8 cellular contexts compared by ENCODE assay signal in the genomic region with DNA sequence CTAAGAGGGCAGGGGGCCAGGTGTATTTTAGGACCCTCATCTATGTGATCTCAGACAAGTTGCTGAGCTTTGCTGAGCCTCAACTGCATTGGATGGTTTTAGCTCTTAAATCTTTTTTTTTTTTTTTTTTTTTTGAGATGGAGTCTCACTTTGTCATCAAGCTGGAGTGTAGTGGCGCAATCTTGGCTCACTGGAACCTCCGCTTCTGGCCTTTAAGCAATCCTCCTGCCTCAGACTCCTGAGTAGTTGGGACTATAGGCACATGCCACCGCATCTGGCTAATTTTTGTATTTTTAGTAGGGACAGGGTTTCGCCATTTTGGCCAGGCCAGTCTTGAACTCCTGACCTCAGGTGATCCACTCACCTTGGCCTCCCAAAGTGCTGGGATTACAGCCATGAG. TPM values are rescaled to one million over a fixed set of nuclear protein-coding genes. Genes with fewer than 3 reads are reported as not detected.
DNase-seq lines count a peak whose midpoint lies in the region; ATAC-seq, FAIRE-seq and TF ChIP-seq lines count a peak whose summit lies in the region.
"Not testable (repeated sequence)": the region's sequence is repeated elsewhere in the genome, so short reads cannot be mapped to it uniquely, and the experiment has no call there.

No MANE protein-coding gene starts in this region.

- H2AFZ ChIP-seq in GM23338 (peak overlapping the region; percentile 78), OCI-LY7 (ENCODE audit: low read length) (peak overlapping the region; percentile 64; the same call in 1 of the 2 replicates), endothelial cell of umbilical vein (ENCODE audit: low read depth, low read length) (peak overlapping the region; percentile 38)

- H3K27me3 ChIP-seq in GM23338 (ENCODE audit: insufficient read depth); endothelial cell of umbilical vein (ENCODE audit: control insufficient read depth in 2 of 2, insufficient read depth in 2 of 2, low read length in 2 of 2); subcutaneous abdominal adipose tissue (ENCODE audit: control insufficient read depth in 5 of 5, insufficient read depth in 4 of 5, low read length in 5 of 5): not testable (repeated sequence)

- not testable (repeated sequence) for H3K79me2 ChIP-seq in GM23338 (replicated peaks; ENCODE audit: insufficient read depth); OCI-LY7 (ENCODE audit: insufficient read depth, low read depth, low read length); endothelial cell of umbilical vein (ENCODE audit: control insufficient read depth, insufficient read depth, low read length)

- not testable (repeated sequence) for H3K36me3 Mint-ChIP-seq in GM23338 (ENCODE audit: low read depth); activated CD8-positive, alpha-beta T cell treated with anti-CD3 and anti-CD28 coated beads for 36 hours (ENCODE audit: low read depth); activated naive CD8-positive, alpha-beta T cell

- H3K9me1 ChIP-seq in endothelial cell of umbilical vein (replicated peaks; ENCODE audit: control insufficient read depth, extremely low read depth, insufficient read depth, low read length): not testable (repeated sequence)

- H4K20me1 ChIP-seq in GM23338 (replicated peaks; ENCODE audit: insufficient read depth); OCI-LY7 (ENCODE audit: insufficient read depth, low read length); endothelial cell of umbilical vein (replicated peaks; ENCODE audit: control insufficient read depth, extremely low read depth, insufficient read depth, low read length): not testable (repeated sequence)

- CTCF ChIA-PET in OCI-LY7 (lab: Charles Lee; ENCODE audit: unreplicated experiment): interaction anchor here (1.0 kb wide), 1 partner anchor 12 kb away, joined by 5 read pairs; no protein-coding TSS in a partner anchor
- CTCF ChIA-PET in activated CD8-positive, alpha-beta T cell treated with anti-CD3 and anti-CD28 coated beads for 36 hours (lab: Charles Lee): not testable (repeated sequence)
- CTCF ChIA-PET in endothelial cell of umbilical vein (lab: Charles Lee): interaction anchor here (0.7 kb wide), 1 partner anchor 8 kb away, joined by 5 read pairs; no protein-coding TSS in a partner anchor

- not testable (repeated sequence) for H3K27ac ChIP-seq in GM23338 (ENCODE audit: low read depth)
- H3K27ac ChIP-seq in OCI-LY7 (ENCODE audit: low read depth, low read length, poor library complexity, severe bottlenecking) (peak overlapping the region; percentile 92), endothelial cell of umbilical vein (ENCODE audit: insufficient read depth, low read depth, low read length) (peak overlapping the region; percentile 69), mesodermal cell (ENCODE audit: low read depth, low read length, severe bottlenecking) (peak overlapping the region; percentile 62), skin epidermis (peak overlapping the region in 13 of 21 experiments; percentile 14 to 69 (median 42)), subcutaneous abdominal adipose tissue (ENCODE audit: low read depth, low read length) (peak overlapping the region; percentile 60)

- H3K27ac Mint-ChIP-seq in GM23338: not testable (repeated sequence)
- H3K27ac Mint-ChIP-seq in activated CD8-positive, alpha-beta T cell treated with anti-CD3 and anti-CD28 coated beads for 36 hours: peak overlapping the region; percentile 90
- peak overlapping the region; percentile 93 for H3K27ac Mint-ChIP-seq in activated naive CD8-positive, alpha-beta T cell

- H3K9me2 ChIP-seq in GM23338 (ENCODE audit: insufficient read depth); OCI-LY7 (ENCODE audit: insufficient read depth, low read length): not testable (repeated sequence)

- TF ChIP-seq CTCF in GM23338 (conservative IDR thresholded peaks at IDR 0.05; ENCODE audit: low read depth in 2 of 2); OCI-LY7 (conservative IDR thresholded peaks at IDR 0.05; ENCODE audit: low read length); activated CD8-positive, alpha-beta T cell treated with anti-CD3 and anti-CD28 coated beads for 36 hours (IDR thresholded peaks at IDR 0.05); endothelial cell of umbilical vein (IDR thresholded peaks at IDR 0.05; ENCODE audit: extremely low read depth in 1 of 2, insufficient read depth in 1 of 2, low read depth in 1 of 2, low read length in 2 of 2): not testable (repeated sequence)

- not testable (repeated sequence) for H3K9me3 ChIP-seq in OCI-LY7 (ENCODE audit: low read length); endothelial cell of umbilical vein (replicated peaks; ENCODE audit: control insufficient read depth, insufficient read depth, low read length); mesodermal cell (ENCODE audit: control insufficient read depth, low read length); subcutaneous abdominal adipose tissue (ENCODE audit: control insufficient read depth in 5 of 5, low read length in 5 of 5)

- POLR2A ChIA-PET in OCI-LY7 (lab: Charles Lee): interaction anchor here (0.6 to 8.3 kb wide), 6 partner anchors 12 to 155 kb away, joined by 3 to 144 read pairs (median 5); partner anchors contain the start of gene GDI2
- POLR2A ChIA-PET in activated CD8-positive, alpha-beta T cell treated with anti-CD3 and anti-CD28 coated beads for 36 hours (lab: Charles Lee); endothelial cell of umbilical vein (lab: Charles Lee): not testable (repeated sequence)

- dilution Hi-C loops in endothelial cell of umbilical vein (cut with MboI; ENCODE audit: extremely low pct_ligation_motif_present, low sequenced_read_pairs): not testable (repeated sequence)

- not testable (repeated sequence) for DNase-seq in GM23338 (ENCODE audit: low spot score); OCI-LY7 (ENCODE audit: low spot score); activated CD8-positive, alpha-beta T cell treated with anti-CD3 and anti-CD28 coated beads for 36 hours; endothelial cell of umbilical vein (ENCODE audit: low read depth, low spot score)

- 86 to 95% methylated on average over 2 to 3 of the region's 4 CpGs for WGBS in mesodermal cell (ENCODE audit: insufficient coverage in 2 of 2), 2 experiments

- not testable (repeated sequence) for H3K4me3 Mint-ChIP-seq in GM23338; activated CD8-positive, alpha-beta T cell treated with anti-CD3 and anti-CD28 coated beads for 36 hours; activated naive CD8-positive, alpha-beta T cell

- not testable (repeated sequence) for H3K36me3 ChIP-seq in GM23338 (ENCODE audit: insufficient read depth); OCI-LY7 (ENCODE audit: insufficient read depth, low read length); endothelial cell of umbilical vein (ENCODE audit: control insufficient read depth in 2 of 2, extremely low read depth in 1 of 2, insufficient read depth in 2 of 2, low read length in 2 of 2); mesodermal cell (ENCODE audit: control insufficient read depth, insufficient read depth, low read length); subcutaneous abdominal adipose tissue (ENCODE audit: control insufficient read depth in 5 of 5, insufficient read depth in 5 of 5, low read length in 5 of 5)

- ATAC-seq in GM23338; activated CD8-positive, alpha-beta T cell treated with anti-CD3 and anti-CD28 coated beads for 36 hours: not testable (repeated sequence)

- not testable (repeated sequence) for H3K9ac ChIP-seq in endothelial cell of umbilical vein (replicated peaks; ENCODE audit: extremely low read depth, insufficient read depth, low read length); subcutaneous abdominal adipose tissue (ENCODE audit: low read length in 5 of 5)

- intact Hi-C loops in OCI-LY7 (cut with micrococcal nuclease; ENCODE audit: unreplicated experiment); activated CD8-positive, alpha-beta T cell treated with anti-CD3 and anti-CD28 coated beads for 36 hours (cut with micrococcal nuclease): not testable (repeated sequence)
- intact Hi-C loops in endothelial cell of umbilical vein (cut with micrococcal nuclease): loop anchor here (1.0 kb wide), 2 partner anchors 15 to 33 kb away; partner anchors contain the start of gene GDI2

- not testable (repeated sequence) for BruUV-seq in OCI-LY7 (replicated peaks; lab: Mats Ljungman, UMichigan); endothelial cell of umbilical vein (replicated peaks; lab: Mats Ljungman, UMichigan)

- H3F3A ChIP-seq in GM23338 (replicated peaks; ENCODE audit: low read depth): not testable (repeated sequence)

- FAIRE-seq in endothelial cell of umbilical vein (lab: Jason Lieb, UNC): not testable (repeated sequence)

- not testable (repeated sequence) for H3K4me1 Mint-ChIP-seq in GM23338
- H3K4me1 Mint-ChIP-seq in activated CD8-positive, alpha-beta T cell treated with anti-CD3 and anti-CD28 coated beads for 36 hours (ENCODE audit: low read depth): peaks cover 28% of the 10 kb centered on the region
- H3K4me1 Mint-ChIP-seq in activated naive CD8-positive, alpha-beta T cell (ENCODE audit: low read depth): peaks cover 23% of the 10 kb centered on the region

- not testable (repeated sequence) for H3K4me2 ChIP-seq in GM23338
- peak overlapping the region; percentile 76 for H3K4me2 ChIP-seq in OCI-LY7 (ENCODE audit: low read length)
- peak overlapping the region; percentile 40 for H3K4me2 ChIP-seq in endothelial cell of umbilical vein (ENCODE audit: insufficient read depth, low read length)

- H3K4me1 ChIP-seq in GM23338 (ENCODE audit: insufficient read depth); endothelial cell of umbilical vein (ENCODE audit: control insufficient read depth, extremely low read depth, insufficient read depth, low read length); mesodermal cell (ENCODE audit: control insufficient read depth, insufficient read depth, low read length, poor library complexity, severe bottlenecking); subcutaneous abdominal adipose tissue (ENCODE audit: control insufficient read depth in 5 of 5, insufficient read depth in 5 of 5, low read length in 5 of 5): not testable (repeated sequence)
- peaks cover 54% of the 10 kb centered on the region for H3K4me1 ChIP-seq in OCI-LY7 (ENCODE audit: insufficient read depth, low read length, poor library complexity, severe bottlenecking)

- not testable (repeated sequence) for H3K4me3 ChIP-seq in GM23338; endothelial cell of umbilical vein (replicated peaks in 1 of 3; ENCODE audit: insufficient read depth in 1 of 3, low read depth in 1 of 3, low read length in 3 of 3); mesodermal cell (ENCODE audit: extremely low read depth, insufficient read depth, low read length, poor library complexity, severe bottlenecking); skin epidermis; subcutaneous abdominal adipose tissue (ENCODE audit: low read depth in 1 of 5, low read length in 5 of 5)
- H3K4me3 ChIP-seq in OCI-LY7 (ENCODE audit: low read depth, low read length, poor library complexity, severe bottlenecking): peak overlapping the region; percentile 5

- not testable (repeated sequence) for TF ChIP-seq POLR2A in endothelial cell of umbilical vein (IDR thresholded peaks at IDR 0.05; ENCODE audit: low read depth, low read length)

- not testable (repeated sequence) for H3K9me3 Mint-ChIP-seq in GM23338; activated CD8-positive, alpha-beta T cell treated with anti-CD3 and anti-CD28 coated beads for 36 hours; activated naive CD8-positive, alpha-beta T cell (ENCODE audit: low read depth)

- H3K27me3 Mint-ChIP-seq in GM23338 (ENCODE audit: insufficient read depth, low read depth, poor library complexity); activated CD8-positive, alpha-beta T cell treated with anti-CD3 and anti-CD28 coated beads for 36 hours; activated naive CD8-positive, alpha-beta T cell: not testable (repeated sequence)

RNA-seq across cellular contexts. Expression of gene GDI2, which starts 33.4 kb away (rescaled TPM):
- total RNA-seq in GM23338 (2014; rRNA removed; shearing (Covaris generic)): 454 and 505 TPM in 2 replicates
- 235 and 269 TPM in 2 replicates for polyA plus RNA-seq in GM23338 (2016; fragmentation: Nextera tagmentation; extraction: Ambion mirVana)
- total RNA-seq in OCI-LY7 (2014; rRNA removed; shearing (Covaris generic)): 265 and 270 TPM in 2 replicates
- 271 and 292 TPM in 2 replicates for total RNA-seq in OCI-LY7 (2022)
- total RNA-seq in activated CD8-positive, alpha-beta T cell treated with anti-CD3 and anti-CD28 coated beads for 36 hours: 100 to 1,000 TPM; 288 to 291 TPM
- 266 and 307 TPM in 2 replicates for total RNA-seq in endothelial cell of umbilical vein
- polyA plus RNA-seq in endothelial cell of umbilical vein: 132 and 154 TPM in 2 replicates
- 210 and 232 TPM in 2 replicates for polyA plus RNA-seq in endothelial cell of umbilical vein (2011; cell fraction: cytosol; rRNA removed)
- 107 and 114 TPM in 2 replicates for polyA plus RNA-seq in endothelial cell of umbilical vein (2011; cell fraction: nucleus; rRNA removed)
- polyA plus RNA-seq in endothelial cell of umbilical vein (2012): 282 and 335 TPM in 2 replicates
- polyA minus RNA-seq in endothelial cell of umbilical vein: 162 and 192 TPM in 2 replicates
- 174 TPM for polyA minus RNA-seq in endothelial cell of umbilical vein (2011; cell fraction: cytosol; rRNA and poly(A)+ RNA removed)
- 72.9 and 131 TPM in 2 replicates for polyA minus RNA-seq in endothelial cell of umbilical vein (2011; cell fraction: nucleus; rRNA and poly(A)+ RNA removed)
- polyA plus RNA-seq in mesodermal cell (2013, experiment 1 of 2): 283 TPM
- polyA plus RNA-seq in mesodermal cell (2013, experiment 2 of 2): 307 TPM

RNA-seq across cellular contexts. Expression of gene ANKRD16, which starts 43.0 kb away (rescaled TPM):
- total RNA-seq in GM23338 (2014; rRNA removed; shearing (Covaris generic)): 16.1 and 20.2 TPM in 2 replicates
- polyA plus RNA-seq in GM23338 (2016; fragmentation: Nextera tagmentation; extraction: Ambion mirVana): 6.4 and 7.5 TPM in 2 replicates
- 7.9 and 15.2 TPM in 2 replicates for total RNA-seq in OCI-LY7 (2014; rRNA removed; shearing (Covaris generic))
- 12.0 and 15.0 TPM in 2 replicates for total RNA-seq in OCI-LY7 (2022)
- 1 to 10 TPM; 7.5 to 7.8 TPM for total RNA-seq in activated CD8-positive, alpha-beta T cell treated with anti-CD3 and anti-CD28 coated beads for 36 hours
- 4.4 and 6.9 TPM in 2 replicates for total RNA-seq in endothelial cell of umbilical vein
- 8.0 and 9.4 TPM in 2 replicates for polyA plus RNA-seq in endothelial cell of umbilical vein
- 6.6 and 7.4 TPM in 2 replicates for polyA plus RNA-seq in endothelial cell of umbilical vein (2011; cell fraction: cytosol; rRNA removed)
- 8.2 and 10.5 TPM in 2 replicates for polyA plus RNA-seq in endothelial cell of umbilical vein (2011; cell fraction: nucleus; rRNA removed)
- polyA plus RNA-seq in endothelial cell of umbilical vein (2012): 4.1 and 4.6 TPM in 2 replicates
- 14.9 and 29.1 TPM in 2 replicates for polyA minus RNA-seq in endothelial cell of umbilical vein
- 5.6 TPM for polyA minus RNA-seq in endothelial cell of umbilical vein (2011; cell fraction: cytosol; rRNA and poly(A)+ RNA removed)
- polyA minus RNA-seq in endothelial cell of umbilical vein (2011; cell fraction: nucleus; rRNA and poly(A)+ RNA removed): 7.4 and 8.0 TPM in 2 replicates
- polyA plus RNA-seq in mesodermal cell (2013, experiment 1 of 2): 3.7 TPM
- polyA plus RNA-seq in mesodermal cell (2013, experiment 2 of 2): 3.8 TPM

RNA-seq across cellular contexts. Expression of gene FBH1, which starts 43.4 kb away (rescaled TPM):
- 84.0 and 90.8 TPM in 2 replicates for total RNA-seq in GM23338 (2014; rRNA removed; shearing (Covaris generic))
- 62.5 and 68.0 TPM in 2 replicates for polyA plus RNA-seq in GM23338 (2016; fragmentation: Nextera tagmentation; extraction: Ambion mirVana)
- total RNA-seq in OCI-LY7 (2014; rRNA removed; shearing (Covaris generic)): 61.9 and 65.6 TPM in 2 replicates
- 58.1 and 67.4 TPM in 2 replicates for total RNA-seq in OCI-LY7 (2022)
- 10 to 100 TPM; 47.2 to 51.3 TPM for total RNA-seq in activated CD8-positive, alpha-beta T cell treated with anti-CD3 and anti-CD28 coated beads for 36 hours
- 86.1 and 97.0 TPM in 2 replicates for total RNA-seq in endothelial cell of umbilical vein
- 66.1 and 71.4 TPM in 2 replicates for polyA plus RNA-seq in endothelial cell of umbilical vein
- polyA plus RNA-seq in endothelial cell of umbilical vein (2011; cell fraction: cytosol; rRNA removed): 81.4 and 81.8 TPM in 2 replicates
- polyA plus RNA-seq in endothelial cell of umbilical vein (2011; cell fraction: nucleus; rRNA removed): 185 and 232 TPM in 2 replicates
- polyA plus RNA-seq in endothelial cell of umbilical vein (2012): 61.8 and 67.5 TPM in 2 replicates
- 205 and 241 TPM in 2 replicates for polyA minus RNA-seq in endothelial cell of umbilical vein
- 29.7 TPM for polyA minus RNA-seq in endothelial cell of umbilical vein (2011; cell fraction: cytosol; rRNA and poly(A)+ RNA removed)
- 91.8 and 125 TPM in 2 replicates for polyA minus RNA-seq in endothelial cell of umbilical vein (2011; cell fraction: nucleus; rRNA and poly(A)+ RNA removed)
- polyA plus RNA-seq in mesodermal cell (2013, experiment 1 of 2): 49.8 TPM
- polyA plus RNA-seq in mesodermal cell (2013, experiment 2 of 2): 46.3 TPM
